ENCODE assay signal across 1 cellular context in genomic region chr19:5336195-5336965, GRCh38.
TF ChIP-seq lines count a peak whose summit lies in the region.

No MANE protein-coding gene starts in this region.

TF ChIP-seq in neural cell, 6 proteins besides CTCF, POLR2A, EP300 and RAD21 (continued from another document):
- no peak for TF ChIP-seq REST (IDR thresholded peaks at IDR 0.05; ENCODE audit: borderline replicate concordance)
- no peak for TF ChIP-seq EZH2 (IDR thresholded peaks at IDR 0.05; ENCODE audit: borderline replicate concordance, insufficient read depth, low read length, poor library complexity, severe bottlenecking)
